ENCODE assay signal across 14 cellular contexts in the genomic region with DNA sequence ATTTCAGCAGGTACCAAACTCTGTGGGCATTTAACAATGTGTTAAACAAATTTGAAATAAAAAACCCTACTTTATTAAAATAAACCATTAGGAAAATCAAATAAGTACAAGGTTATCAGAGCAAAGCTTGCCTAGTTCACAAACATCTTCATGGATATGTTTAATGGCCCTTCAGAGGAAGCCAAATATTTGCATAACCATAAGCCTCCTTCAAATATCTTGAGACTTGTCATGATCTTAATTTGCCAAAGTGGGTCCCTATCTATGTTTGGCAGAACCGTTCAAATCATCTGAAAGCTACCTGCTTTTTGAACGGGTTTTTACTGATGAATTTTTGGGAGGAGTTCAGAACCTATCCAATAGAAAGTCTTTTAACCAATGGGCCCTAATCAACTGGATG.
DNase-seq lines count a peak whose midpoint lies in the region; ATAC-seq and TF ChIP-seq lines count a peak whose summit lies in the region.
"Had no signal": no experiment of that assay in that cellular context is flagged by ENCODE, and none has a peak within 500 bp of the region (broad histone marks: within the 10 kb centered on the region; RNA-seq: fewer than 3 reads in every experiment).

No MANE protein-coding gene starts in this region.

- 0 out of 2 replicates have a peak, but pooled peaks cover 4% of the 10 kb centered on the region for H4K20me1 ChIP-seq in OCI-LY7 (ENCODE audit: insufficient read depth, low read length)

- H3K4me1 Mint-ChIP-seq in CD4-positive, alpha-beta T cell (ENCODE audit: low read depth), result peaks cover 67% of the 10 kb centered on the region
- peaks cover 44 to 73% of the 10 kb centered on the region in 2 donors for H3K4me1 Mint-ChIP-seq in stimulated activated naive B cell treated with anti-CD40 and anti-IgM and Interleukin-4, amounts not matched to agents 10 μg/mL and 1 μg/mL and 100 μg/mL, for 72 hours
- peaks cover 38% of the 10 kb centered on the region for H3K4me1 Mint-ChIP-seq in activated T-helper 2 cell treated with anti-CD3 and anti-CD28 coated beads, Interferon-gamma antibody, Interleukin-2, Interleukin-4, amounts not matched to agents 10 μg/mL and 5 μg/mL and 100 μg/mL, durations not matched to agents 14 hours and 24 hours and 36 hours (ENCODE audit: low read depth)

- TF ChIP-seq CTCF in CD4-positive, alpha-beta T cell (IDR thresholded peaks at IDR 0.05), result no peak
- no peak for TF ChIP-seq CTCF in OCI-LY7 (conservative IDR thresholded peaks at IDR 0.05; ENCODE audit: low read length)

- peaks cover 69% of the 10 kb centered on the region for H3K79me2 ChIP-seq in OCI-LY7 (ENCODE audit: insufficient read depth, low read depth, low read length)

- no peaks in the 10 kb centered on the region for H3K27me3 ChIP-seq in CD4-positive, alpha-beta T cell (ENCODE audit: control insufficient read depth, insufficient read depth, low read length)
- H3K27me3 ChIP-seq: BLaER1 treated with 17β-estradiol and CSF1 and Interleukin-3, amounts not matched to agents 10 nM and 100 nM had no signal

- POLR2A ChIA-PET in CD4-positive, alpha-beta T cell (lab: Charles Lee), result interaction anchor here (0.5 to 1.6 kb wide), 2 partner anchors 25 to 36 kb away, joined by 3 read pairs; no protein-coding TSS in a partner anchor
- POLR2A ChIA-PET in OCI-LY7 (lab: Charles Lee), result interaction anchor here (0.7 to 2.0 kb wide), 3 partner anchors 15 to 765 kb away, joined by 3 to 8 read pairs (median 5); no protein-coding TSS in a partner anchor

- BruUV-seq in OCI-LY7 (replicated peaks; lab: Mats Ljungman, UMichigan), result no TSS peak

- no peak overlapping the region for H3K27ac ChIP-seq in CD4-positive, alpha-beta T cell (ENCODE audit: low read depth, low read length)
- H3K27ac ChIP-seq in OCI-LY7 (ENCODE audit: low read depth, low read length, poor library complexity, severe bottlenecking), result no peak overlapping the region
- H3K27ac ChIP-seq: BLaER1 treated with 17β-estradiol and CSF1 and Interleukin-3, amounts not matched to agents 10 nM and 100 nM; GM23248 had no signal

- DNase-seq in NCI-H2029 treated with DMSO at 0.1 percent for 48 hours (lab: John Stamatoyannopoulos, UW), result peak; percentile 3
- DNase-seq in NCI-H2029 (lab: John Stamatoyannopoulos, UW), result no peak
- no peak for DNase-seq in CD4-positive, alpha-beta T cell
- DNase-seq in OCI-LY7 (ENCODE audit: low spot score), result no peak
- DNase-seq in stimulated activated naive B cell treated with anti-CD40 and anti-IgM and Interleukin-4, amounts not matched to agents 10 μg/mL and 1 μg/mL and 100 μg/mL, for 72 hours, result no peak
- DNase-seq in KG1 (lab: John Stamatoyannopoulos, UW), result no peak
- DNase-seq in activated T-helper 2 cell treated with anti-CD3 and anti-CD28 coated beads, Interferon-gamma antibody, Interleukin-2, Interleukin-4, amounts not matched to agents 10 μg/mL and 5 μg/mL and 100 μg/mL, durations not matched to agents 14 hours and 24 hours and 36 hours (ENCODE audit: low spot score), result no peak
- DNase-seq: 8988T; AML-193; CD4-positive, CD25-positive, alpha-beta regulatory T cell; GM23248 had no signal

- no peak overlapping the region for H3K4me3 ChIP-seq in OCI-LY7 (ENCODE audit: low read depth, low read length, poor library complexity, severe bottlenecking)
- H3K4me3 ChIP-seq: BLaER1 treated with 17β-estradiol and CSF1 and Interleukin-3, amounts not matched to agents 10 nM and 100 nM; GM12878; GM23248; K562 had no signal

- peak overlapping the region; percentile 64 for H3K27ac Mint-ChIP-seq in CD4-positive, alpha-beta T cell
- peak overlapping the region; percentile 83 for H3K27ac Mint-ChIP-seq in stimulated activated naive B cell treated with anti-CD40 and anti-IgM and Interleukin-4, amounts not matched to agents 10 μg/mL and 1 μg/mL and 100 μg/mL, for 72 hours
- H3K27ac Mint-ChIP-seq in activated T-helper 2 cell treated with anti-CD3 and anti-CD28 coated beads, Interferon-gamma antibody, Interleukin-2, Interleukin-4, amounts not matched to agents 10 μg/mL and 5 μg/mL and 100 μg/mL, durations not matched to agents 14 hours and 24 hours and 36 hours, result no peak overlapping the region
- H3K27ac Mint-ChIP-seq: CD4-positive, CD25-positive, alpha-beta regulatory T cell had no signal

- ATAC-seq in CD4-positive, alpha-beta T cell (ENCODE audit: poor library complexity), result no peak
- no peak for ATAC-seq in stimulated activated naive B cell treated with anti-CD40 and anti-IgM and Interleukin-4, amounts not matched to agents 10 μg/mL and 1 μg/mL and 100 μg/mL, for 72 hours (replicated peaks)
- ATAC-seq: GM12878, K562 had no signal

- peak overlapping the region; percentile 13; the same call in 1 of the 2 replicates for H3K4me2 ChIP-seq in OCI-LY7 (ENCODE audit: low read length)
- H3K4me2 ChIP-seq: BLaER1 treated with 17β-estradiol and CSF1 and Interleukin-3, amounts not matched to agents 10 nM and 100 nM had no signal

- H3K4me3 Mint-ChIP-seq in CD4-positive, alpha-beta T cell, result no peak overlapping the region
- H3K4me3 Mint-ChIP-seq in stimulated activated naive B cell treated with anti-CD40 and anti-IgM and Interleukin-4, amounts not matched to agents 10 μg/mL and 1 μg/mL and 100 μg/mL, for 72 hours, result no peak overlapping the region
- H3K4me3 Mint-ChIP-seq in activated T-helper 2 cell treated with anti-CD3 and anti-CD28 coated beads, Interferon-gamma antibody, Interleukin-2, Interleukin-4, amounts not matched to agents 10 μg/mL and 5 μg/mL and 100 μg/mL, durations not matched to agents 14 hours and 24 hours and 36 hours (ENCODE audit: low read depth), result no peak overlapping the region
- H3K4me3 Mint-ChIP-seq: CD4-positive, CD25-positive, alpha-beta regulatory T cell had no signal

- peaks cover 2% of the 10 kb centered on the region for H3K9me3 Mint-ChIP-seq in CD4-positive, alpha-beta T cell
- H3K9me3 Mint-ChIP-seq in stimulated activated naive B cell treated with anti-CD40 and anti-IgM and Interleukin-4, amounts not matched to agents 10 μg/mL and 1 μg/mL and 100 μg/mL, for 72 hours, result peaks cover 11 to 18% of the 10 kb centered on the region in 2 donors
- peaks cover 22% of the 10 kb centered on the region for H3K9me3 Mint-ChIP-seq in activated T-helper 2 cell treated with anti-CD3 and anti-CD28 coated beads, Interferon-gamma antibody, Interleukin-2, Interleukin-4, amounts not matched to agents 10 μg/mL and 5 μg/mL and 100 μg/mL, durations not matched to agents 14 hours and 24 hours and 36 hours

- H3K4me1 ChIP-seq in OCI-LY7 (ENCODE audit: insufficient read depth, low read length, poor library complexity, severe bottlenecking), result peaks cover 54% of the 10 kb centered on the region

- intact Hi-C loops in CD4-positive, alpha-beta T cell (cut with DNase I, micrococcal nuclease), result no loop called here
- intact Hi-C loops in OCI-LY7 (cut with micrococcal nuclease; ENCODE audit: unreplicated experiment), result no loop called here
- intact Hi-C loops in activated T-helper 2 cell treated with anti-CD3 and anti-CD28 coated beads, Interferon-gamma antibody, Interleukin-2, Interleukin-4, amounts not matched to agents 10 μg/mL and 5 μg/mL and 100 μg/mL, durations not matched to agents 14 hours and 24 hours and 36 hours (cut with micrococcal nuclease), result no loop called here

- no peak overlapping the region for H2AFZ ChIP-seq in OCI-LY7 (ENCODE audit: low read length)
- H2AFZ ChIP-seq: GM23248 had no signal

- no peaks in the 10 kb centered on the region for H3K27me3 Mint-ChIP-seq in CD4-positive, alpha-beta T cell
- H3K27me3 Mint-ChIP-seq in stimulated activated naive B cell treated with anti-CD40 and anti-IgM and Interleukin-4, amounts not matched to agents 10 μg/mL and 1 μg/mL and 100 μg/mL, for 72 hours, result no peaks in the 10 kb centered on the region
- no peaks in the 10 kb centered on the region for H3K27me3 Mint-ChIP-seq in activated T-helper 2 cell treated with anti-CD3 and anti-CD28 coated beads, Interferon-gamma antibody, Interleukin-2, Interleukin-4, amounts not matched to agents 10 μg/mL and 5 μg/mL and 100 μg/mL, durations not matched to agents 14 hours and 24 hours and 36 hours (ENCODE audit: low read depth)

- peaks cover 48% of the 10 kb centered on the region for H3K36me3 Mint-ChIP-seq in CD4-positive, alpha-beta T cell (ENCODE audit: low read depth)
- peaks cover 26 to 45% of the 10 kb centered on the region in 2 donors for H3K36me3 Mint-ChIP-seq in stimulated activated naive B cell treated with anti-CD40 and anti-IgM and Interleukin-4, amounts not matched to agents 10 μg/mL and 1 μg/mL and 100 μg/mL, for 72 hours
- H3K36me3 Mint-ChIP-seq in activated T-helper 2 cell treated with anti-CD3 and anti-CD28 coated beads, Interferon-gamma antibody, Interleukin-2, Interleukin-4, amounts not matched to agents 10 μg/mL and 5 μg/mL and 100 μg/mL, durations not matched to agents 14 hours and 24 hours and 36 hours (ENCODE audit: low read depth), result peaks cover 47% of the 10 kb centered on the region

- CTCF ChIA-PET in CD4-positive, alpha-beta T cell (lab: Charles Lee), result interaction anchor here (1.1 to 1.6 kb wide), 2 partner anchors 10 to 11 kb away, joined by 3 to 4 read pairs; no protein-coding TSS in a partner anchor
- CTCF ChIA-PET in OCI-LY7 (lab: Charles Lee; ENCODE audit: unreplicated experiment), result no interaction called here

- H3K9me3 ChIP-seq in CD4-positive, alpha-beta T cell (ENCODE audit: control insufficient read depth, low read length), result no peaks in the 10 kb centered on the region
- peaks cover 7% of the 10 kb centered on the region; the same call in 1 of the 2 replicates for H3K9me3 ChIP-seq in OCI-LY7 (ENCODE audit: low read length)

- peaks cover 55% of the 10 kb centered on the region for H3K36me3 ChIP-seq in OCI-LY7 (ENCODE audit: insufficient read depth, low read length)

- no peaks in the 10 kb centered on the region for H3K9me2 ChIP-seq in OCI-LY7 (ENCODE audit: insufficient read depth, low read length)
